Comparison of ENCODE assay signal across 31 cellular contexts in the genomic region with DNA sequence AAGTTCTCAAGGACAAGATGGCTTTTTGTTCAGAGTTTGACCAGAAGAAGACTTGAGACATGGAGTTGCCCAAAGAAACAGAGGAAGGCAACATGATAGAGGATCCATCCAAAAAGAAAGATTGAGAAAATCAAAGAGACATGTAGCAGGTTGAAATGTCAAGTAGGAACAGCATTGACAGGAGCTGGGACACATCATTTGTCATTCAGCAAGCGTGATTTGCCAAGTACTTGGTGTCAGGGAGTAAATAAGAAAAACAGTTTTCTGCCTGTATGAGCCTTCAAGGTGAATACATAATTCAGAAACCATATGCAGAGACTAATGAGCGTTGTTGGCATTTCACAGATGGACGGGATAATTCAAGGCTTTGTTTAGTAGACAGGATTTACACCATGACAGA. TPM values are rescaled to one million over a fixed set of nuclear protein-coding genes. Genes with fewer than 3 reads are reported as not detected.
"Had no signal": no experiment of that assay in that cellular context is flagged by ENCODE, and none has a peak within 500 bp of the region (broad histone marks: within the 10 kb centered on the region; RNA-seq: fewer than 3 reads in every experiment).

No MANE protein-coding gene starts in this region.

- FAIRE-seq: TTC549 had no signal

- H3K36me3 ChIP-seq: ascending aorta had no signal

- H3K4me3 ChIP-seq: ascending aorta had no signal

- H3K27ac ChIP-seq: ascending aorta, VCaP had no signal

- H3K27me3 ChIP-seq: ascending aorta had no signal

- H3K9me3 ChIP-seq: ascending aorta had no signal

- H3K4me1 ChIP-seq: ascending aorta had no signal

- ATAC-seq: activated CD8-positive, alpha-beta T cell treated with anti-CD3 and anti-CD28 coated beads for 36 hours; activated naive CD8-positive, alpha-beta T cell treated with anti-CD3 and anti-CD28 coated beads, Interleukin-2, amount 50 U/mL, for 24 hours; activated T-cell treated with anti-CD3 and anti-CD28 coated beads, Interleukin-2, amount 50 U/mL, for 4 hours; activated T-cell treated with anti-CD3 and anti-CD28 coated beads, Interleukin-2, amount 50 U/mL, for 72 hours; activated T-helper 17 cell treated with anti-CD3 and anti-CD28 coated beads, Interleukin-2, amount 50 U/mL, for 72 hours had no signal

- DNase-seq: activated B cell treated with CpG ODN at 0.5 μM for 24 hours; activated CD4-positive, alpha-beta memory T cell treated with anti-CD3 and anti-CD28 coated beads for 36 hours; activated CD4-positive, alpha-beta T cell treated with anti-CD3 and anti-CD28 coated beads for 4 hours; activated CD4-positive, alpha-beta T cell treated with anti-CD3 and anti-CD28 coated beads, Interleukin-2, amount 10 ng/mL, durations not matched to agents 24 days and 14 days; activated CD4-positive, alpha-beta T cell treated with anti-CD3 and anti-CD28 coated beads, Interleukin-2, amount 50 U/mL, for 1 hour; activated CD4-positive, alpha-beta T cell treated with anti-CD3 and anti-CD28 coated beads, Interleukin-2, amount 50 U/mL, for 4 hours; activated CD4-positive, CD25-positive, alpha-beta regulatory T cell treated with anti-CD3 and anti-CD28 coated beads, Interleukin-2, amount 50 U/mL, for 72 hours; activated CD8-positive, alpha-beta memory T cell treated with anti-CD3 and anti-CD28 coated beads, Interleukin-2, amount 50 U/mL, for 4 hours; activated CD8-positive, alpha-beta T cell treated with anti-CD3 and anti-CD28 coated beads for 36 hours; activated effector memory CD4-positive, alpha-beta T cell treated with anti-CD3 and anti-CD28 coated beads, Interleukin-2, amount 50 U/mL, for 16 hours; activated naive CD4-positive, alpha-beta T cell treated with anti-CD3 and anti-CD28 coated beads, Interleukin-2, amount 10 ng/mL, durations not matched to agents 7 days and 5 days; activated naive CD4-positive, alpha-beta T cell treated with Interleukin-2 at 50 U/mL for 16 hours; activated naive CD8-positive, alpha-beta T cell treated with anti-CD3 and anti-CD28 coated beads, Interleukin-2, amount 10 ng/mL, durations not matched to agents 7 days and 5 days; activated naive CD8-positive, alpha-beta T cell treated with anti-CD3 and anti-CD28 coated beads, Interleukin-2, amount 50 U/mL, for 24 hours; activated T-cell treated with anti-CD3 and anti-CD28 coated beads for 4 hours; activated T-cell treated with anti-CD3 and anti-CD28 coated beads, Interleukin-2, amount 50 U/mL, for 1 hour; activated T-cell treated with anti-CD3 and anti-CD28 coated beads, Interleukin-2, amount 50 U/mL, for 4 hours; activated T-cell treated with anti-CD3 and anti-CD28 coated beads, Interleukin-2, amount 50 U/mL, for 72 hours; anterior cingulate cortex; central memory CD4-positive, alpha-beta T cell; T-helper 1 cell; T-helper 2 cell; T-helper 9 cell had no signal

RNA-seq across cellular contexts. Expression of a gene that starts 11.2 kb away (rescaled TPM):
- total RNA-seq: activated B cell treated with CpG ODN at 0.5 μM for 24 hours; activated CD4-positive, alpha-beta memory T cell treated with anti-CD3 and anti-CD28 coated beads for 36 hours; activated CD4-positive, alpha-beta T cell treated with anti-CD3 and anti-CD28 coated beads, Interleukin-2, amount 10 ng/mL, durations not matched to agents 24 days and 14 days; activated CD8-positive, alpha-beta memory T cell treated with anti-CD3 and anti-CD28 coated beads for 36 hours; activated CD8-positive, alpha-beta T cell treated with anti-CD3 and anti-CD28 coated beads for 36 hours; activated naive CD8-positive, alpha-beta T cell treated with anti-CD3 and anti-CD28 coated beads, Interleukin-2, amount 10 ng/mL, durations not matched to agents 7 days and 5 days; activated T-cell treated with anti-CD3 and anti-CD28 coated beads, Interleukin-2, amount 50 U/mL, for 4 hours; activated T-cell treated with anti-CD3 and anti-CD28 coated beads, Interleukin-2, amount 50 U/mL, for 72 hours; activated T-helper 1 cell treated with anti-CD3 and anti-CD28 coated beads, Interleukin-12 subunit alpha, Interleukin-12 subunit beta, Interleukin-2, Interleukin-4 antibody, amounts not matched to agents 30 ng/mL and 10 ng/mL and 1 ng/mL, durations not matched to agents 14 hours and 24 hours and 36 hours; activated T-helper 17 cell treated with anti-CD3 and anti-CD28 coated beads, Interleukin-2, amount 50 U/mL, for 72 hours; ascending aorta; cardiac septum; cerebellum had no signal
